ENCODE assay signal across 21 cellular contexts in genomic region chr2:99898649-99899048, GRCh38.
"Had no signal": no experiment of that assay in that cellular context is flagged by ENCODE, and none has a peak within 500 bp of the region (broad histone marks: within the 10 kb centered on the region; RNA-seq: fewer than 3 reads in every experiment).

No MANE protein-coding gene starts in this region.

- H3K4me1 Mint-ChIP-seq: stimulated activated naive CD8-positive, alpha-beta T cell treated with anti-CD3 and anti-CD28 coated beads, Interleukin-15, amount 100 ng/mL, for 72 hours had no signal

- H3K4me3 Mint-ChIP-seq: activated CD4-positive, alpha-beta T cell treated with anti-CD3 and anti-CD28 coated beads for 36 hours; activated T-helper 1 cell treated with anti-CD3 and anti-CD28 coated beads, Interleukin-12 subunit alpha, Interleukin-12 subunit beta, Interleukin-2, Interleukin-4 antibody, amounts not matched to agents 30 ng/mL and 10 ng/mL and 1 ng/mL, durations not matched to agents 14 hours and 24 hours and 36 hours; brain; immature natural killer cell; neural crest cell; stimulated activated naive CD8-positive, alpha-beta T cell treated with anti-CD3 and anti-CD28 coated beads, Interleukin-15, amount 100 ng/mL, for 72 hours had no signal

- H3K9me3 Mint-ChIP-seq: activated T-helper 1 cell treated with anti-CD3 and anti-CD28 coated beads, Interleukin-12 subunit alpha, Interleukin-12 subunit beta, Interleukin-2, Interleukin-4 antibody, amounts not matched to agents 30 ng/mL and 10 ng/mL and 1 ng/mL, durations not matched to agents 14 hours and 24 hours and 36 hours; brain; immature natural killer cell; neural crest cell; stimulated activated naive CD8-positive, alpha-beta T cell treated with anti-CD3 and anti-CD28 coated beads, Interleukin-15, amount 100 ng/mL, for 72 hours had no signal

- H3K36me3 Mint-ChIP-seq: brain, immature natural killer cell had no signal

- DNase-seq: activated CD4-positive, alpha-beta T cell treated with anti-CD3 and anti-CD28 coated beads for 36 hours; activated CD4-positive, alpha-beta T cell treated with anti-CD3 and anti-CD28 coated beads, Interleukin-2, amount 50 U/mL, for 48 hours; activated gamma-delta T cell treated with Interleukin-2 at 50 U/mL for 16 hours; activated T-cell treated with anti-CD3 and anti-CD28 coated beads for 4 hours; central memory CD4-positive, alpha-beta T cell; colonic mucosa; erythroblast; gastrocnemius medialis; heart right ventricle; immature natural killer cell; kidney glomerular epithelial cell; ovary; psoas muscle; right cardiac atrium; stimulated activated naive CD8-positive, alpha-beta T cell treated with anti-CD3 and anti-CD28 coated beads, Interleukin-15, amount 100 ng/mL, for 72 hours; SW 1271; trophoblast cell; WERI-Rb-1 had no signal

- H3K27ac Mint-ChIP-seq: activated CD4-positive, alpha-beta T cell treated with anti-CD3 and anti-CD28 coated beads for 36 hours; activated T-helper 1 cell treated with anti-CD3 and anti-CD28 coated beads, Interleukin-12 subunit alpha, Interleukin-12 subunit beta, Interleukin-2, Interleukin-4 antibody, amounts not matched to agents 30 ng/mL and 10 ng/mL and 1 ng/mL, durations not matched to agents 14 hours and 24 hours and 36 hours; stimulated activated naive CD8-positive, alpha-beta T cell treated with anti-CD3 and anti-CD28 coated beads, Interleukin-15, amount 100 ng/mL, for 72 hours had no signal

- ATAC-seq: activated CD4-positive, alpha-beta T cell treated with anti-CD3 and anti-CD28 coated beads for 36 hours; gastrocnemius medialis; psoas muscle; stimulated activated naive CD8-positive, alpha-beta T cell treated with anti-CD3 and anti-CD28 coated beads, Interleukin-15, amount 100 ng/mL, for 72 hours had no signal

- H3K27me3 Mint-ChIP-seq: activated CD4-positive, alpha-beta T cell treated with anti-CD3 and anti-CD28 coated beads for 36 hours had no signal
